In genomic region chrX:129520151-129520550, GRCh38 we compare ENCODE assay signal across 22 cellular contexts. TPM values are rescaled to one million over a fixed set of nuclear protein-coding genes. Genes with fewer than 3 reads are reported as not detected.
DNase-seq lines count a peak whose midpoint lies in the region; ATAC-seq and TF ChIP-seq lines count a peak whose summit lies in the region.
"Had no signal": no experiment of that assay in that cellular context is flagged by ENCODE, and none has a peak within 500 bp of the region (broad histone marks: within the 10 kb centered on the region; RNA-seq: fewer than 3 reads in every experiment).

No MANE protein-coding gene starts in this region.

- DNase-seq in HCT116 (ENCODE audit: low read depth, low spot score): no peak
- DNase-seq in mesothelial cell of epicardium (ENCODE audit: low spot score in 2 of 2, unreplicated experiment in 2 of 2): no peak
- no peak for DNase-seq in type B pancreatic cell (ENCODE audit: extremely low spot score, unreplicated experiment)
- no peak for DNase-seq in activated CD4-positive, alpha-beta T cell treated with anti-CD3 and anti-CD28 coated beads, Interleukin-2, amount 50 U/mL, for 48 hours
- no peak for DNase-seq in EL
- DNase-seq in MM.1S: no peak
- DNase-seq: CD4-positive, CD25-positive, alpha-beta regulatory T cell; DMS53; GM23248; H9; HFFc6; Kasumi-1; MV-4-11; NCI-H1105; NCI-H1436 treated with DMSO at 0.1 percent for 48 hours; NCI-H1930; NCI-H2107; NCI-H524; NCI-H774; SK-N-SH had no signal

- H3K36me3 Mint-ChIP-seq in brain (peaks cover 6% of the 10 kb centered on the region), mesothelial cell of epicardium (peaks cover 3% of the 10 kb centered on the region), type B pancreatic cell (peaks cover 6% of the 10 kb centered on the region)
- H3K36me3 Mint-ChIP-seq: CD4-positive, CD25-positive, alpha-beta regulatory T cell had no signal

- intact Hi-C loops in HCT116 (cut with micrococcal nuclease): no loop called here

- H3K9ac ChIP-seq in HCT116 (ENCODE audit: low read length) (no peak overlapping the region), MM.1S (ENCODE audit: low read length) (no peak overlapping the region)
- H3K9ac ChIP-seq: BLaER1, GM23248, SK-N-SH had no signal

- no peak for ATAC-seq in HCT116

- no peak overlapping the region for H3K4me3 ChIP-seq in HCT116 (replicated peaks in 1 of 2; ENCODE audit: low read depth in 1 of 2, low read length in 2 of 2)
- H3K4me3 ChIP-seq in MM.1S (ENCODE audit: low read length): no peak overlapping the region
- H3K4me3 ChIP-seq: BLaER1, GM23248 had no signal

- peaks cover 42% of the 10 kb centered on the region for H3K4me1 Mint-ChIP-seq in brain
- peaks cover 29% of the 10 kb centered on the region for H3K4me1 Mint-ChIP-seq in mesothelial cell of epicardium
- peaks cover 12% of the 10 kb centered on the region for H3K4me1 Mint-ChIP-seq in type B pancreatic cell (ENCODE audit: unreplicated experiment)

- H2AFZ ChIP-seq in HCT116 (ENCODE audit: low read depth, low read length, poor library complexity, severe bottlenecking) (no peak overlapping the region), MM.1S (ENCODE audit: low read length) (no peak overlapping the region)
- H2AFZ ChIP-seq: GM23248 had no signal

- H3K27ac Mint-ChIP-seq in brain: peak overlapping the region in 3 of 5 experiments; percentile 7 to 57 (median 57)
- H3K27ac Mint-ChIP-seq in mesothelial cell of epicardium: peak overlapping the region; percentile 76
- no peak overlapping the region for H3K27ac Mint-ChIP-seq in type B pancreatic cell
- H3K27ac Mint-ChIP-seq: CD4-positive, CD25-positive, alpha-beta regulatory T cell; H9; HFFc6 had no signal

- TSS peak; percentile 3 for BruUV-seq in HCT116 (replicated peaks; lab: Mats Ljungman, UMichigan)

- H3K79me2 ChIP-seq in HCT116 (ENCODE audit: insufficient read depth, low read length) (peaks cover 21% of the 10 kb centered on the region), MM.1S (ENCODE audit: low read length) (no peaks in the 10 kb centered on the region)

- no peak for TF ChIP-seq POLR2A in HCT116 (IDR thresholded peaks at IDR 0.05; ENCODE audit: borderline replicate concordance, extremely low read depth, insufficient read depth, insufficient read length)

- no peak for TF ChIP-seq CTCF in HCT116 (IDR thresholded peaks at IDR 0.05 in 2 of 3, conservative IDR thresholded peaks at IDR 0.05 in 1 of 3; ENCODE audit: borderline replicate concordance in 1 of 3, insufficient read depth in 1 of 3, low read depth in 2 of 3, low read length in 2 of 3)
- TF ChIP-seq CTCF in brain (conservative IDR thresholded peaks at IDR 0.05): no peak
- no peak for TF ChIP-seq CTCF in mesothelial cell of epicardium (IDR thresholded peaks at IDR 0.05; ENCODE audit: unreplicated experiment)
- no peak for TF ChIP-seq CTCF in type B pancreatic cell (conservative IDR thresholded peaks at IDR 0.05)
- TF ChIP-seq CTCF in MM.1S (IDR thresholded peaks at IDR 0.05; ENCODE audit: low read length): no peak

- POLR2A ChIA-PET in HCT116 (lab: Charles Lee): no interaction called here

- H3K9me3 Mint-ChIP-seq in brain (peaks cover 0 to 3% (median 0%) of the 10 kb centered on the region in 5 experiments), mesothelial cell of epicardium (peaks cover 6% of the 10 kb centered on the region), type B pancreatic cell (peaks cover 4% of the 10 kb centered on the region)
- H3K9me3 Mint-ChIP-seq: H9, HFFc6 had no signal

- H3F3A ChIP-seq in MM.1S (ENCODE audit: insufficient read depth, low read length): no peaks in the 10 kb centered on the region

- no peaks in the 10 kb centered on the region for H3K27me3 ChIP-seq in HCT116 (ENCODE audit: insufficient read depth, low read length)
- H3K27me3 ChIP-seq in MM.1S (replicated peaks; ENCODE audit: insufficient read depth, low read length): no peaks in the 10 kb centered on the region

- no peaks in the 10 kb centered on the region for H3K27me3 Mint-ChIP-seq in brain
- H3K27me3 Mint-ChIP-seq in mesothelial cell of epicardium (ENCODE audit: low read depth): no peaks in the 10 kb centered on the region
- no peaks in the 10 kb centered on the region for H3K27me3 Mint-ChIP-seq in type B pancreatic cell

- H3K4me3 Mint-ChIP-seq in brain: peak overlapping the region; percentile 56 to 93 (median 70)
- H3K4me3 Mint-ChIP-seq in mesothelial cell of epicardium: peak overlapping the region; percentile 41
- peak overlapping the region; percentile 68 for H3K4me3 Mint-ChIP-seq in type B pancreatic cell
- H3K4me3 Mint-ChIP-seq: CD4-positive, CD25-positive, alpha-beta regulatory T cell; H9; HFFc6 had no signal

- H3K4me1 ChIP-seq in HCT116 (ENCODE audit: control insufficient read depth in 1 of 2, insufficient read depth in 2 of 2, low read length in 2 of 2) (peaks cover 5 to 7% of the 10 kb centered on the region in 2 experiments; a peak in 3 of 4 replicates), MM.1S (ENCODE audit: low read length) (no peaks in the 10 kb centered on the region)
- H3K4me1 ChIP-seq: BLaER1 had no signal

- TF ChIP-seq RAD21 in HCT116 (IDR thresholded peaks at IDR 0.05; ENCODE audit: low read depth): no peak

- RAD21 ChIA-PET in HCT116 (lab: Charles Lee; ENCODE audit: low non-redundant PET in 1 of 2, low total read pairs in 2 of 2, uncharacterized antibody in 2 of 2, unreplicated experiment in 2 of 2): no interaction called here

- no peaks in the 10 kb centered on the region for H3K9me3 ChIP-seq in HCT116 (ENCODE audit: control insufficient read depth in 1 of 2, insufficient read depth in 1 of 2, low read depth in 1 of 2, low read length in 2 of 2)
- no peaks in the 10 kb centered on the region for H3K9me3 ChIP-seq in MM.1S (replicated peaks; ENCODE audit: insufficient read depth, low read length)
- H3K9me3 ChIP-seq: SK-N-SH had no signal

- H3K4me2 ChIP-seq in HCT116 (ENCODE audit: low read length) (no peak overlapping the region), MM.1S (ENCODE audit: low read depth, low read length) (no peak overlapping the region)
- H3K4me2 ChIP-seq: BLaER1, SK-N-SH had no signal

- H3K27ac ChIP-seq in HCT116 (ENCODE audit: low read depth, low read length) (no peak overlapping the region), MM.1S (ENCODE audit: low read length) (no peak overlapping the region)
- H3K27ac ChIP-seq: BLaER1, GM23248 had no signal

- CTCF ChIA-PET in HCT116 (lab: Charles Lee): no interaction called here

- H3K36me3 ChIP-seq in HCT116 (ENCODE audit: control insufficient read depth in 1 of 2, insufficient read depth in 2 of 2, low read length in 2 of 2) (peaks cover 0 to 2% of the 10 kb centered on the region in 2 experiments; a peak in 2 of 4 replicates), MM.1S (replicated peaks; ENCODE audit: insufficient read depth, low read length) (no peaks in the 10 kb centered on the region)
- H3K36me3 ChIP-seq: BLaER1 had no signal

- H3K9me2 ChIP-seq in HCT116 (ENCODE audit: insufficient read depth): no peaks in the 10 kb centered on the region
- H3K9me2 ChIP-seq in MM.1S (replicated peaks; ENCODE audit: insufficient read depth, low read length): no peaks in the 10 kb centered on the region
- H3K9me2 ChIP-seq: SK-N-SH had no signal

- H4K20me1 ChIP-seq in HCT116 (ENCODE audit: insufficient read depth) (no peaks in the 10 kb centered on the region), MM.1S (ENCODE audit: insufficient read depth, low read length) (no peaks in the 10 kb centered on the region)
- H4K20me1 ChIP-seq: BLaER1 had no signal

TF ChIP-seq in HCT116, 20 proteins besides CTCF, POLR2A, EP300 and RAD21:
- no peak for TF ChIP-seq SP1 (IDR thresholded peaks at IDR 0.05; ENCODE audit: low read depth)
- no peak for TF ChIP-seq YY1 (IDR thresholded peaks at IDR 0.05; ENCODE audit: extremely low read depth, insufficient replicate concordance, low read depth, low read length)

RNA-seq across cellular contexts. Expression of gene SMARCA1, which starts 3.1 kb away (rescaled TPM):
- 38.8 TPM for total RNA-seq in HCT116 (2021; ENCODE audit: unreplicated experiment)
- polyA plus RNA-seq in HCT116 (2012): 10.6 and 15.3 TPM in 2 replicates
- polyA plus RNA-seq in brain (ENCODE audit: insufficient read depth, low read depth, low replicate concordance): 28.5 TPM
- 116 TPM in 3 replicates for total RNA-seq in mesothelial cell of epicardium
- 89.9 and 106 TPM in 2 replicates for total RNA-seq in type B pancreatic cell (ENCODE audit: low replicate concordance)

RNA-seq across cellular contexts. Expression of gene OCRL, which starts 19.9 kb away (rescaled TPM):
- total RNA-seq in HCT116 (2021; ENCODE audit: unreplicated experiment): 19.8 TPM
- polyA plus RNA-seq in HCT116 (2012): 12.6 and 15.8 TPM in 2 replicates
- polyA plus RNA-seq in brain (ENCODE audit: insufficient read depth, low read depth, low replicate concordance): 35.5 TPM
- total RNA-seq in mesothelial cell of epicardium: 46.7 to 49.0 TPM (median 48.9 TPM) in 3 replicates
- 39.8 and 41.8 TPM in 2 replicates for total RNA-seq in type B pancreatic cell (ENCODE audit: low replicate concordance)
